ENCODE assay signal across 23 cellular contexts in the genomic region with DNA sequence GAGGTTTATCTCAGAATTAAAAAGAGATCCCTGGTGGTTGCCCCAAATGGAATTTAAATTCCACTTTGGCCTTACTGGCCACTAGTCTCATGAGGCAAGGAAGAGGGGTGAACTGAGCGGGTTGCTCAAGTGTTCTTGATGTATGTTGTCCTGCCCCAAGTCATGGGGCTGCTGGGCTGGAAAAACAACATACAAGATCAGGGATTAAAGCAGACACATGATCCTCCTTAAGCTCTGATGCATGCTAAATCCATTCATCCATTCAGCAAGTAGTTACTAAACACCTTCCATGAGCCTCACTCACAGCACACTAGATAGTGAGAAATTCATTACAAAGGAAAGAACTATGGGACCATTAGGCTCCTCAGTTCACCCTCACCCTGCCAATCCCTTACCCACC.
DNase-seq lines count a peak whose midpoint lies in the region; ATAC-seq, FAIRE-seq and TF ChIP-seq lines count a peak whose summit lies in the region.
"Had no signal": no experiment of that assay in that cellular context is flagged by ENCODE, and none has a peak within 500 bp of the region (broad histone marks: within the 10 kb centered on the region; RNA-seq: fewer than 3 reads in every experiment).

No MANE protein-coding gene starts in this region.

- no peak for ATAC-seq in HG03175 (IDR thresholded peaks at IDR 0.05; ENCODE audit: unreplicated experiment)
- ATAC-seq in GM21390 (IDR thresholded peaks at IDR 0.05; ENCODE audit: unreplicated experiment), result no peak
- ATAC-seq: A549 had no signal

- no peaks in the 10 kb centered on the region for H3K9me3 ChIP-seq in WERI-Rb-1 (ENCODE audit: severe bottlenecking)
- H3K9me3 ChIP-seq: SK-N-SH had no signal

- peaks cover 28% of the 10 kb centered on the region for H3K36me3 Mint-ChIP-seq in progenitor cell of endocrine pancreas (ENCODE audit: insufficient read depth)
- H3K36me3 Mint-ChIP-seq: CD4-positive, alpha-beta memory T cell had no signal

- H3K36me3 ChIP-seq in WERI-Rb-1, result no peaks in the 10 kb centered on the region
- H3K36me3 ChIP-seq: BLaER1, MG63 had no signal

- TF ChIP-seq CTCF in D721Med (IDR thresholded peaks at IDR 0.05; ENCODE audit: insufficient read depth, missing control alignments) (no peak), WERI-Rb-1 (IDR thresholded peaks at IDR 0.05; ENCODE audit: low read depth, low read length) (no peak), progenitor cell of endocrine pancreas (IDR thresholded peaks at IDR 0.05; ENCODE audit: unreplicated experiment) (no peak)

- H3K27ac ChIP-seq in WERI-Rb-1, result no peak overlapping the region
- H3K27ac ChIP-seq: A549, BLaER1 had no signal

- FAIRE-seq in D721Med (lab: Jason Lieb, UNC), result peak; percentile 56
- FAIRE-seq: A549 had no signal

- DNase-seq in D721Med (ENCODE audit: insufficient read length, low spot score) (no peak), WERI-Rb-1 (peak; percentile 30), fibroblast of peridontal ligament (ENCODE audit: extremely low read depth) (peak; percentile 37), progenitor cell of endocrine pancreas (ENCODE audit: low spot score, unreplicated experiment) (no peak), DMS79 treated with DMSO at 0.1 percent for 48 hours (lab: John Stamatoyannopoulos, UW) (no peak)
- DNase-seq: Calu3; CD4-positive, alpha-beta memory T cell; DMS79; H7; Kasumi-1; MG63; NCI-H1048; NCI-H146; NCI-H2029 treated with DMSO at 0.1 percent for 48 hours; NCI-H2227 treated with DMSO at 0.1 percent for 48 hours; NCI-H510A treated with DMSO at 0.1 percent for 48 hours; NCI-H774; SHP77 treated with DMSO at 0.1 percent for 48 hours; SK-N-SH had no signal

- no peaks in the 10 kb centered on the region for H3K27me3 ChIP-seq in WERI-Rb-1 (ENCODE audit: insufficient read depth, low read depth, severe bottlenecking)
- H3K27me3 ChIP-seq: BLaER1, MG63 had no signal

- H3K9me3 Mint-ChIP-seq in progenitor cell of endocrine pancreas (ENCODE audit: low read depth), result peaks cover 31% of the 10 kb centered on the region

- no peak overlapping the region for H3K4me3 ChIP-seq in WERI-Rb-1 (ENCODE audit: low read depth, low read length)
- H3K4me3 ChIP-seq: A549, BLaER1, MG63 had no signal

- no peak overlapping the region for H3K4me3 Mint-ChIP-seq in progenitor cell of endocrine pancreas (ENCODE audit: low read depth)
- H3K4me3 Mint-ChIP-seq: CD4-positive, alpha-beta memory T cell had no signal

- H3K4me1 Mint-ChIP-seq in progenitor cell of endocrine pancreas (ENCODE audit: low read depth), result peaks cover 46% of the 10 kb centered on the region

- H3K27ac Mint-ChIP-seq in progenitor cell of endocrine pancreas, result peak overlapping the region; percentile 91
- H3K27ac Mint-ChIP-seq: CD4-positive, alpha-beta memory T cell had no signal

- H3K27me3 Mint-ChIP-seq in progenitor cell of endocrine pancreas, result no peaks in the 10 kb centered on the region

Comparison
In these comparisons a context has a peak if more than half of its experiments do, and no peak if none do; other contexts are left out.
1. DNase-seq: peak in WERI-Rb-1 (single experiment) and fibroblast of peridontal ligament (single experiment); none in D721Med (single experiment), progenitor cell of endocrine pancreas (single experiment) and DMS79 treated with DMSO at 0.1 percent for 48 hours (single experiment).